Comparison of ENCODE assay signal across 8 cellular contexts in the genomic region with DNA sequence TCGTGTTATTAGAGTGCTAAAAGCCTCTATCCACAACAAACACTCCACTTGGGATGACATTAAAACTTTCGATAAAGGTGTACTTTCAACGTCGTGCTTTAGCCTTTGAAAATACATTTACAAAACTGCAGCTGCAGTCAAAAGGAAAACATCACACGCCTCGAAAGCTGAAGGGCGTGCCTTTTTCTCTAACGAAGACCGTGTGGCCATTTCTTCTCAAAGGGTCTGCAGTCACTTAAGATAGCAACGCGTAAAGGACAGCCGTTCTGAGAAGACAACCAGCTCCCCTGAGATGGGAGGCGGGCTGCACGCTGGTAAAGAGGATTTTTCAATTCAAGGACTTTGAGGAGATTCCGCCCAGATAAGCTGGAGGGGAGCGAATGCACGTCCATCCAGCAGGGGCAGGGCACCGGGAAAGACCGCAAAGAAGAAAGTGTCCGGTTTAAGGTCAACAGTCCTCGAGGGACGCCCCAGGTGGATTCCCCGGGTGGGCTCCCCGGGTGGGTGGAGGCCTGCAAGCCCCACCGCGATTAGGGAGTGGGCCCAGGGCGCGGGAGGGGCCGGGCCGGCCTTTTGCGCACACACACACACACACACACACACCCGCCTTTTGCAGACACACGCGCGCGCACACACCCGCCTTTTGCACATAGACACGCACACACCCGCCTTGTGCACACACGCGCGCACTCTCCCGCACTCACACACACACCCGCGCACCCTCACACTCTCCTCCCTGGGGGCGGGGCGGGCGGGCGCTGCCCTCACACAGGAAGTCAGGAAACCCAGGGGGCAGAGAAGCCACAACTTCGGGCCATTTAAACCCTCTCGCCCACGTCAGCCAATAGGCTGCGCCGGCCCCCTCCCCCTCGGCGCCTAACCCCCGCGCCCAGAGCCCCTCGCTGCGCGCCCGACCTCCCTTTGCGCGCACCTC. TPM values are rescaled to one million over a fixed set of nuclear protein-coding genes. Genes with fewer than 3 reads are reported as not detected.
DNase-seq lines count a peak whose midpoint lies in the region; ATAC-seq, FAIRE-seq and TF ChIP-seq lines count a peak whose summit lies in the region.

No MANE protein-coding gene starts in this region.

- intact Hi-C loops in CD4-positive, alpha-beta memory T cell (cut with micrococcal nuclease) = loop anchor here (2.0 to 10.0 kb wide), 9 partner anchors 41 to 1903 kb away; a partner anchor contains a TSS

- no peak for FAIRE-seq in RCC 7860 (lab: Jason Lieb, UNC)

- peak in 1 of 2 donors; percentile 37 for TF ChIP-seq EP300 in tibial nerve (IDR thresholded peaks at IDR 0.05)

- peaks cover 36 to 59% (median 47%) of the 10 kb centered on the region in 4 donors for H3K4me1 Mint-ChIP-seq in CD4-positive, alpha-beta memory T cell
- H3K4me1 Mint-ChIP-seq in natural killer cell treated with Interleukin-12 subunit alpha and Interleukin-12 subunit beta and Interleukin-15 and Interleukin-18, amount 100 ng/mL, for 72 hours (ENCODE audit: low read depth in 2 of 2) = peaks cover 31 to 57% of the 10 kb centered on the region in 2 donors

- peaks cover 54% of the 10 kb centered on the region for H3K4me1 ChIP-seq in CD4-positive, alpha-beta memory T cell (ENCODE audit: insufficient read depth, low read length)
- peaks cover 0 to 41% (median 21%) of the 10 kb centered on the region in 4 donors for H3K4me1 ChIP-seq in tibial nerve

- H3K36me3 Mint-ChIP-seq in CD4-positive, alpha-beta memory T cell = peaks cover 0 to 3% of the 10 kb centered on the region in 2 donors
- H3K36me3 Mint-ChIP-seq in natural killer cell treated with Interleukin-12 subunit alpha and Interleukin-12 subunit beta and Interleukin-15 and Interleukin-18, amount 100 ng/mL, for 72 hours = no peaks in the 10 kb centered on the region

- no peaks in the 10 kb centered on the region for H3K27me3 Mint-ChIP-seq in CD4-positive, alpha-beta memory T cell
- no peaks in the 10 kb centered on the region for H3K27me3 Mint-ChIP-seq in natural killer cell treated with Interleukin-12 subunit alpha and Interleukin-12 subunit beta and Interleukin-15 and Interleukin-18, amount 100 ng/mL, for 72 hours

- H3K4me3 Mint-ChIP-seq in CD4-positive, alpha-beta memory T cell = peak overlapping the region; percentile 93 to 95 (median 93)
- H3K4me3 Mint-ChIP-seq in natural killer cell treated with Interleukin-12 subunit alpha and Interleukin-12 subunit beta and Interleukin-15 and Interleukin-18, amount 100 ng/mL, for 72 hours = peak overlapping the region; percentile 86

- TF ChIP-seq CTCF in fibroblast of villous mesenchyme (IDR thresholded peaks at IDR 0.05; ENCODE audit: insufficient read depth, low read depth, low read length) (peak; percentile 46), tibial nerve (IDR thresholded peaks at IDR 0.05) (peak; percentile 6 to 46 (median 22))

- no peaks in the 10 kb centered on the region for H3K9me3 ChIP-seq in CD4-positive, alpha-beta memory T cell (ENCODE audit: control insufficient read depth in 1 of 2, low read length in 2 of 2)
- H3K9me3 ChIP-seq in tibial nerve = peaks cover 0 to 4% (median 0%) of the 10 kb centered on the region in 4 donors

- 0 to 1% methylated on average over 49 to 52 of the region's 64 CpGs for WGBS in tibial nerve, 2 donors

- no peaks in the 10 kb centered on the region for H3K27me3 ChIP-seq in CD4-positive, alpha-beta memory T cell (ENCODE audit: insufficient read depth, low read length)
- H3K27me3 ChIP-seq in tibial nerve = no peaks in the 10 kb centered on the region

- no peak for TF ChIP-seq POLR2A in tibial nerve (IDR thresholded peaks at IDR 0.05)

- H3K27ac Mint-ChIP-seq in CD4-positive, alpha-beta memory T cell = peak overlapping the region; percentile 66 to 91 (median 88)
- H3K27ac Mint-ChIP-seq in natural killer cell treated with Interleukin-12 subunit alpha and Interleukin-12 subunit beta and Interleukin-15 and Interleukin-18, amount 100 ng/mL, for 72 hours = peak overlapping the region; percentile 60 to 76

- no peaks in the 10 kb centered on the region for H3K36me3 ChIP-seq in CD4-positive, alpha-beta memory T cell (ENCODE audit: insufficient read depth, low read length)
- no peaks in the 10 kb centered on the region for H3K36me3 ChIP-seq in tibial nerve

- POLR2A ChIA-PET in CD4-positive, alpha-beta memory T cell (lab: Charles Lee; ENCODE audit: partially characterized antibody) = interaction anchor here (0.8 to 1.9 kb wide), 3 partner anchors 8 to 123 kb away, joined by 3 to 5 read pairs (median 5); no protein-coding TSS in a partner anchor

- H3K4me3 ChIP-seq in CD4-positive, alpha-beta memory T cell (ENCODE audit: low read length in 2 of 2) = peak overlapping the region; percentile 86 to 91
- peak overlapping the region; percentile 87 for H3K4me3 ChIP-seq in fibroblast of villous mesenchyme (ENCODE audit: low read depth, low read length)
- peak overlapping the region; percentile 44 to 90 (median 75) for H3K4me3 ChIP-seq in tibial nerve

- ATAC-seq in GM19452 (IDR thresholded peaks at IDR 0.05; ENCODE audit: unreplicated experiment) = peak; percentile 34
- ATAC-seq in HG03565 (IDR thresholded peaks at IDR 0.05; ENCODE audit: unreplicated experiment) = peak; percentile 10
- peak; percentile 69 to 79 for ATAC-seq in natural killer cell treated with Interleukin-12 subunit alpha and Interleukin-12 subunit beta and Interleukin-15 and Interleukin-18, amount 100 ng/mL, for 72 hours

- peak; percentile 60 to 80 (median 61) for DNase-seq in CD4-positive, alpha-beta memory T cell
- DNase-seq in RCC 7860 (ENCODE audit: low spot score) (peak; percentile 23), activated gamma-delta T cell (lab: John Stamatoyannopoulos, UW) (peak; percentile 55), fibroblast of villous mesenchyme (ENCODE audit: low read depth) (peak; percentile 49), tibial nerve (ENCODE audit: low spot score in 2 of 2) (peak; percentile 42)
- peak; percentile 68 for DNase-seq in natural killer cell treated with Interleukin-12 subunit alpha and Interleukin-12 subunit beta and Interleukin-15 and Interleukin-18, amount 100 ng/mL, for 72 hours (ENCODE audit: low spot score)

- H3K9me3 Mint-ChIP-seq in CD4-positive, alpha-beta memory T cell = peaks cover 0 to 1% (median 0%) of the 10 kb centered on the region in 8 donors
- no peaks in the 10 kb centered on the region for H3K9me3 Mint-ChIP-seq in natural killer cell treated with Interleukin-12 subunit alpha and Interleukin-12 subunit beta and Interleukin-15 and Interleukin-18, amount 100 ng/mL, for 72 hours

- peak overlapping the region; percentile 66 for H3K27ac ChIP-seq in CD4-positive, alpha-beta memory T cell (ENCODE audit: low read depth, low read length)
- H3K27ac ChIP-seq in tibial nerve = peak overlapping the region; percentile 81 to 99 (median 95)

- CTCF ChIA-PET in CD4-positive, alpha-beta memory T cell (lab: Charles Lee; ENCODE audit: partially characterized antibody) = no interaction called here

RNA-seq across cellular contexts. Expression of a gene that starts 0.8 kb away (rescaled TPM):
- 10 to 100 TPM; 30.1 to 31.2 TPM for total RNA-seq in CD4-positive, alpha-beta memory T cell
- 10 to 100 TPM in 1 of 2 donors, 1 to 10 TPM in 1; 9.6 to 13.0 TPM for polyA plus RNA-seq in CD4-positive, alpha-beta memory T cell
- total RNA-seq in fibroblast of villous mesenchyme = 39.9 and 57.0 TPM in 2 replicates
- 1 to 10 TPM; 4.5 to 5.3 TPM for total RNA-seq in natural killer cell treated with Interleukin-12 subunit alpha and Interleukin-12 subunit beta and Interleukin-15 and Interleukin-18, amount 100 ng/mL, for 72 hours
- total RNA-seq in tibial nerve = 10 to 100 TPM; 38.8 to 65.7 (median 47.7) TPM

Comparison
In these comparisons a context has a peak if more than half of its experiments do, and no peak if none do; other contexts are left out.
1. Peak in every context shown above with its lines: DNase-seq, ATAC-seq, H3K4me3 ChIP-seq and H3K27ac ChIP-seq.
2. ATAC-seq: peak in every context shown above with its lines; median percentile 74 in natural killer cell treated with Interleukin-12 subunit alpha and Interleukin-12 subunit beta and Interleukin-15 and Interleukin-18, amount 100 ng/mL, for 72 hours; 34 in GM19452; 10 in HG03565.